Comparison of ENCODE assay signal across 36 cellular contexts in the genomic region with DNA sequence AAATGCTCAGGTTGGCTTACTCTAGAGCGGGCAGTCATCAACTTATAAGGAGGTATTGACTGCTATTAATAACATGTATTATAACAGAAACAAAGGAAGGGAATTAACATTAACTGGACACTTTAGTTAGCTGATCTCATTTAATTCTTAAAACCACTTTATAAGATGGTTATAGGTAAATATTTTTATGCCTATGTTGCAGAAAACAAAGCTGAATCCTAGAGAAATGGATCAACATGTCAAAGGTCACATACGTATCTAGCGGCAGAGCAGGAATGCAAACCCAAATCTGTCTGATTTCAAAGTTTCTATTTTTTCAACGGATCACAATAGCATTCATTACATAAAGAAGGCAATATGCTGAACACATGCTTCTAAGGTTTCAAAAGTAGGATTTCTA.
"Had no signal": no experiment of that assay in that cellular context is flagged by ENCODE, and none has a peak within 500 bp of the region (broad histone marks: within the 10 kb centered on the region; RNA-seq: fewer than 3 reads in every experiment).

No MANE protein-coding gene starts in this region.

- DNase-seq: activated B cell treated with CpG ODN at 0.5 μM for 24 hours; activated CD4-positive, alpha-beta memory T cell treated with anti-CD3 and anti-CD28 coated beads for 36 hours; activated CD4-positive, alpha-beta T cell treated with anti-CD3 and anti-CD28 coated beads for 4 hours; activated CD4-positive, alpha-beta T cell treated with anti-CD3 and anti-CD28 coated beads, Interleukin-2, amount 10 ng/mL, durations not matched to agents 24 days and 14 days; activated CD4-positive, alpha-beta T cell treated with anti-CD3 and anti-CD28 coated beads, Interleukin-2, amount 50 U/mL, for 1 hour; activated CD4-positive, alpha-beta T cell treated with anti-CD3 and anti-CD28 coated beads, Interleukin-2, amount 50 U/mL, for 4 hours; activated CD4-positive, CD25-positive, alpha-beta regulatory T cell treated with anti-CD3 and anti-CD28 coated beads, Interleukin-2, amount 50 U/mL, for 72 hours; activated CD8-positive, alpha-beta memory T cell treated with anti-CD3 and anti-CD28 coated beads, Interleukin-2, amount 50 U/mL, for 4 hours; activated CD8-positive, alpha-beta T cell treated with anti-CD3 and anti-CD28 coated beads for 36 hours; activated effector memory CD4-positive, alpha-beta T cell treated with anti-CD3 and anti-CD28 coated beads, Interleukin-2, amount 50 U/mL, for 16 hours; activated gamma-delta T cell treated with Interleukin-2 at 50 U/mL for 16 hours; activated naive CD4-positive, alpha-beta T cell; activated naive CD4-positive, alpha-beta T cell treated with anti-CD3 and anti-CD28 coated beads for 36 hours; activated naive CD4-positive, alpha-beta T cell treated with anti-CD3 and anti-CD28 coated beads, Interleukin-2, amount 50 U/mL, for 16 hours; activated naive CD8-positive, alpha-beta T cell treated with anti-CD3 and anti-CD28 coated beads for 36 hours; activated T-cell treated with anti-CD3 and anti-CD28 coated beads for 4 hours; activated T-cell treated with anti-CD3 and anti-CD28 coated beads, Interleukin-2, amount 50 U/mL, for 1 hour; activated T-cell treated with anti-CD3 and anti-CD28 coated beads, Interleukin-2, amount 50 U/mL, for 4 hours; activated T-cell treated with anti-CD3 and anti-CD28 coated beads, Interleukin-2, amount 50 U/mL, for 72 hours; adrenal gland; amniotic stem cell; aorta; body of pancreas; brain microvascular endothelial cell; central memory CD4-positive, alpha-beta T cell; T-helper 2 cell; T-helper 9 cell had no signal

- H3K4me1 ChIP-seq: adrenal gland, breast epithelium had no signal

- H3K27ac ChIP-seq: adrenal gland, body of pancreas, brain microvascular endothelial cell, breast epithelium, VCaP had no signal

- H3K4me1 Mint-ChIP-seq: activated B cell treated with CpG ODN at 0.5 μM for 24 hours; activated CD4-positive, alpha-beta T cell treated with anti-CD3 and anti-CD28 coated beads, Interleukin-2, amount 10 ng/mL, durations not matched to agents 24 days and 14 days; activated naive CD8-positive, alpha-beta T cell treated with anti-CD3 and anti-CD28 coated beads for 36 hours; activated T-helper 17 cell treated with anti-CD3 and anti-CD28 coated beads, Interleukin-2, amount 50 U/mL, for 72 hours had no signal

- FAIRE-seq: astrocyte, TTC549 had no signal

- H3K4me3 Mint-ChIP-seq: activated B cell treated with CpG ODN at 0.5 μM for 24 hours; activated CD4-positive, alpha-beta memory T cell treated with anti-CD3 and anti-CD28 coated beads for 36 hours; activated CD4-positive, alpha-beta T cell treated with anti-CD3 and anti-CD28 coated beads, Interleukin-2, amount 10 ng/mL, durations not matched to agents 24 days and 14 days; activated CD8-positive, alpha-beta T cell treated with anti-CD3 and anti-CD28 coated beads for 36 hours; activated naive CD4-positive, alpha-beta T cell treated with anti-CD3 and anti-CD28 coated beads for 36 hours; activated naive CD8-positive, alpha-beta T cell treated with anti-CD3 and anti-CD28 coated beads for 36 hours; activated T-cell treated with anti-CD3 and anti-CD28 coated beads, Interleukin-2, amount 50 U/mL, for 4 hours; activated T-cell treated with anti-CD3 and anti-CD28 coated beads, Interleukin-2, amount 50 U/mL, for 72 hours; activated T-helper 1 cell treated with anti-CD3 and anti-CD28 coated beads, Interleukin-12 subunit alpha, Interleukin-12 subunit beta, Interleukin-2, Interleukin-4 antibody, amounts not matched to agents 30 ng/mL and 10 ng/mL and 1 ng/mL, durations not matched to agents 14 hours and 24 hours and 36 hours; activated T-helper 17 cell treated with anti-CD3 and anti-CD28 coated beads, Interleukin-2, amount 50 U/mL, for 72 hours; T-helper 1 cell treated with Interleukin-12 subunit alpha and Interleukin-12 subunit beta and Interleukin-4 antibody, amounts not matched to agents 30 μg/mL and 1 μg/mL, for 36 hours; T-helper 2 cell treated with Interferon-gamma antibody and Interleukin-4, amounts not matched to agents 5 μg/mL and 100 μg/mL, for 36 hours had no signal

- H3K27ac Mint-ChIP-seq: activated B cell treated with CpG ODN at 0.5 μM for 24 hours; activated CD4-positive, alpha-beta memory T cell treated with anti-CD3 and anti-CD28 coated beads for 36 hours; activated CD4-positive, alpha-beta T cell treated with anti-CD3 and anti-CD28 coated beads, Interleukin-2, amount 10 ng/mL, durations not matched to agents 24 days and 14 days; activated CD8-positive, alpha-beta T cell treated with anti-CD3 and anti-CD28 coated beads for 36 hours; activated naive CD4-positive, alpha-beta T cell treated with anti-CD3 and anti-CD28 coated beads for 36 hours; activated naive CD4-positive, alpha-beta T cell treated with anti-CD3 and anti-CD28 coated beads, Interleukin-2, amount 50 U/mL, for 72 hours; activated naive CD8-positive, alpha-beta T cell treated with anti-CD3 and anti-CD28 coated beads for 36 hours; activated T-cell treated with anti-CD3 and anti-CD28 coated beads, Interleukin-2, amount 50 U/mL, for 72 hours; activated T-helper 1 cell treated with anti-CD3 and anti-CD28 coated beads, Interleukin-12 subunit alpha, Interleukin-12 subunit beta, Interleukin-2, Interleukin-4 antibody, amounts not matched to agents 30 ng/mL and 10 ng/mL and 1 ng/mL, durations not matched to agents 14 hours and 24 hours and 36 hours; activated T-helper 17 cell treated with anti-CD3 and anti-CD28 coated beads, Interleukin-2, amount 50 U/mL, for 72 hours; T-helper 1 cell treated with Interleukin-12 subunit alpha and Interleukin-12 subunit beta and Interleukin-4 antibody, amounts not matched to agents 30 μg/mL and 1 μg/mL, for 36 hours; T-helper 2 cell treated with Interferon-gamma antibody and Interleukin-4, amounts not matched to agents 5 μg/mL and 100 μg/mL, for 36 hours had no signal

- H3K27me3 Mint-ChIP-seq: activated B cell treated with CpG ODN at 0.5 μM for 24 hours; activated CD4-positive, alpha-beta memory T cell treated with anti-CD3 and anti-CD28 coated beads for 36 hours; activated CD4-positive, alpha-beta T cell treated with anti-CD3 and anti-CD28 coated beads, Interleukin-2, amount 10 ng/mL, durations not matched to agents 24 days and 14 days; activated CD8-positive, alpha-beta T cell treated with anti-CD3 and anti-CD28 coated beads for 36 hours had no signal

- H3K36me3 Mint-ChIP-seq: activated CD4-positive, alpha-beta memory T cell treated with anti-CD3 and anti-CD28 coated beads for 36 hours; activated naive CD4-positive, alpha-beta T cell treated with anti-CD3 and anti-CD28 coated beads, Interleukin-2, amount 50 U/mL, for 72 hours; activated naive CD8-positive, alpha-beta T cell treated with anti-CD3 and anti-CD28 coated beads for 36 hours had no signal

- H3K27me3 ChIP-seq: adrenal gland, body of pancreas, brain microvascular endothelial cell, breast epithelium had no signal

- H3K9me3 Mint-ChIP-seq: activated B cell treated with CpG ODN at 0.5 μM for 24 hours; activated CD4-positive, alpha-beta memory T cell treated with anti-CD3 and anti-CD28 coated beads for 36 hours; activated CD4-positive, alpha-beta T cell treated with anti-CD3 and anti-CD28 coated beads, Interleukin-2, amount 10 ng/mL, durations not matched to agents 24 days and 14 days; activated CD8-positive, alpha-beta T cell treated with anti-CD3 and anti-CD28 coated beads for 36 hours; activated naive CD4-positive, alpha-beta T cell treated with anti-CD3 and anti-CD28 coated beads for 36 hours; activated naive CD4-positive, alpha-beta T cell treated with anti-CD3 and anti-CD28 coated beads, Interleukin-2, amount 50 U/mL, for 72 hours; activated naive CD8-positive, alpha-beta T cell treated with anti-CD3 and anti-CD28 coated beads for 36 hours; activated T-cell treated with anti-CD3 and anti-CD28 coated beads, Interleukin-2, amount 50 U/mL, for 4 hours; activated T-cell treated with anti-CD3 and anti-CD28 coated beads, Interleukin-2, amount 50 U/mL, for 72 hours; activated T-helper 1 cell treated with anti-CD3 and anti-CD28 coated beads, Interleukin-12 subunit alpha, Interleukin-12 subunit beta, Interleukin-2, Interleukin-4 antibody, amounts not matched to agents 30 ng/mL and 10 ng/mL and 1 ng/mL, durations not matched to agents 14 hours and 24 hours and 36 hours; activated T-helper 17 cell treated with anti-CD3 and anti-CD28 coated beads, Interleukin-2, amount 50 U/mL, for 72 hours; T-helper 1 cell treated with Interleukin-12 subunit alpha and Interleukin-12 subunit beta and Interleukin-4 antibody, amounts not matched to agents 30 μg/mL and 1 μg/mL, for 36 hours; T-helper 2 cell treated with Interferon-gamma antibody and Interleukin-4, amounts not matched to agents 5 μg/mL and 100 μg/mL, for 36 hours had no signal

- ATAC-seq: activated CD8-positive, alpha-beta T cell treated with anti-CD3 and anti-CD28 coated beads for 36 hours; activated naive CD4-positive, alpha-beta T cell treated with anti-CD3 and anti-CD28 coated beads, Interleukin-2, amount 50 U/mL, for 72 hours; activated T-cell treated with anti-CD3 and anti-CD28 coated beads, Interleukin-2, amount 50 U/mL, for 4 hours; activated T-cell treated with anti-CD3 and anti-CD28 coated beads, Interleukin-2, amount 50 U/mL, for 72 hours; activated T-helper 17 cell treated with anti-CD3 and anti-CD28 coated beads, Interleukin-2, amount 50 U/mL, for 72 hours; body of pancreas had no signal

- H3K36me3 ChIP-seq: adrenal gland, brain microvascular endothelial cell had no signal

- H3K9me3 ChIP-seq: adrenal gland, body of pancreas, breast epithelium had no signal

- H3K4me3 ChIP-seq: adrenal gland, body of pancreas, breast epithelium had no signal
